ENCODE assay signal across 8 cellular contexts in genomic region chr17:17280613-17281549, GRCh38. TPM values are rescaled to one million over a fixed set of nuclear protein-coding genes. Genes with fewer than 3 reads are reported as not detected.
DNase-seq lines count a peak whose midpoint lies in the region; ATAC-seq, FAIRE-seq and TF ChIP-seq lines count a peak whose summit lies in the region.

Gene COPS3, minus strand, starts transcription at chr17:17281246. Its CDS starts 60 bp downstream, at chr17:17281186.

- peaks cover 17% of the 10 kb centered on the region for H3K4me1 ChIP-seq in keratinocyte (ENCODE audit: control insufficient read depth, extremely low read depth, insufficient read depth, low read length)

- H3K27ac ChIP-seq in keratinocyte (ENCODE audit: control insufficient read depth, insufficient read depth, low read length): peak within 1 kb of the TSS; percentile 92

- H4K20me1 ChIP-seq in keratinocyte (ENCODE audit: control insufficient read depth, extremely low read depth, insufficient read depth, low read length): peaks cover 6% of the 10 kb centered on the region

- peaks cover 44% of the 10 kb centered on the region for H3K79me2 ChIP-seq in keratinocyte (ENCODE audit: control insufficient read depth, insufficient read depth, low read length)

- H3K9me1 ChIP-seq in keratinocyte (ENCODE audit: control insufficient read depth, extremely low read depth, insufficient read depth, low read length): peaks cover 3% of the 10 kb centered on the region

- no peaks in the 10 kb centered on the region for H3K9me3 ChIP-seq in keratinocyte (ENCODE audit: control insufficient read depth, low read depth, low read length)

- ATAC-seq in GM19043 (IDR thresholded peaks at IDR 0.05; ENCODE audit: low read depth, unreplicated experiment) (peak; percentile 80), HG03378 (IDR thresholded peaks at IDR 0.05; ENCODE audit: unreplicated experiment) (peak; percentile 77)

- H3K9ac ChIP-seq in keratinocyte (ENCODE audit: control insufficient read depth, extremely low read depth, insufficient read depth, low read length): peak within 1 kb of the TSS; percentile 97

- H3K4me3 ChIP-seq in AG10803 (ENCODE audit: low read length): peak within 1 kb of the TSS; percentile 92
- peak within 1 kb of the TSS; percentile 86 to 98 (median 98) for H3K4me3 ChIP-seq in keratinocyte (ENCODE audit: control insufficient read depth in 2 of 3, extremely low read depth in 1 of 3, insufficient read depth in 2 of 3, low read depth in 1 of 3, low read length in 3 of 3)

- peak within 1 kb of the TSS; percentile 90 for H3K4me2 ChIP-seq in keratinocyte (ENCODE audit: control insufficient read depth, extremely low read depth, insufficient read depth, low read depth, low read length)

- peaks cover 0 to 2% of the 10 kb centered on the region in 2 experiments for H3K36me3 ChIP-seq in keratinocyte (ENCODE audit: control insufficient read depth in 2 of 2, extremely low read depth in 1 of 2, insufficient read depth in 2 of 2, low read length in 2 of 2)

- peak within 1 kb of the TSS; percentile 94 for H2AFZ ChIP-seq in keratinocyte (ENCODE audit: control insufficient read depth, low read length)

- TF ChIP-seq CTCF in AG10803 (conservative IDR thresholded peaks at IDR 0.05; ENCODE audit: low read length) (no peak), keratinocyte (optimal IDR thresholded peaks at IDR 0.05 in 1 of 3, IDR thresholded peaks at IDR 0.05 in 1 of 3, conservative IDR thresholded peaks at IDR 0.05 in 1 of 3; ENCODE audit: extremely low read depth in 1 of 3, insufficient read depth in 2 of 3, low read length in 3 of 3) (no peak)

- FAIRE-seq in keratinocyte (lab: Jason Lieb, UNC): peak; percentile 80

- no peaks in the 10 kb centered on the region for H3K27me3 ChIP-seq in keratinocyte (ENCODE audit: control insufficient read depth, extremely low read depth, insufficient read depth, low read length)

- DNase-seq in AG10803 (ENCODE audit: low read depth): peak; percentile 97
- DNase-seq in NCI-H460 (ENCODE audit: extremely low read depth, low read depth): peak; percentile 96
- DNase-seq in activated CD4-positive, CD25-positive, alpha-beta regulatory T cell treated with anti-CD3 and anti-CD28 coated beads, Interleukin-2, amount 50 U/mL, for 72 hours: peak; percentile 95
- peak; percentile 83 to 88 for DNase-seq in cerebellar nuclear complex (lab: John Stamatoyannopoulos, UW)
- peak; percentile 71 for DNase-seq in keratinocyte (ENCODE audit: low read depth, low spot score)
- DNase-seq in stimulated activated CD4-positive, alpha-beta T cell treated with anti-CD3 and anti-CD28 coated beads, Interleukin-15, amount 100 ng/mL, for 1 hour (ENCODE audit: low read depth in 1 of 2, low spot score in 1 of 2): peak; percentile 89 to 90

- dilution Hi-C loops in keratinocyte (cut with MboI; ENCODE audit: extremely low pct_ligation_motif_present, low sequenced_read_pairs): no loop called here

RNA-seq across cellular contexts. Expression of gene COPS3, which starts in this region (rescaled TPM):
- total RNA-seq in NCI-H460 (2014; rRNA removed; shearing (Covaris generic)): 88.0 and 89.3 TPM in 2 replicates
- polyA plus RNA-seq in NCI-H460 (2014; cell fraction: nucleus; rRNA removed): 89.9 and 124 TPM in 2 replicates
- 52.4 to 89.7 TPM (median 71.3 TPM) in 3 replicates for polyA plus RNA-seq in keratinocyte
- 75.7 TPM for polyA plus RNA-seq in keratinocyte (2011; ENCODE audit: low read depth)
- 49.5 and 92.4 TPM in 2 replicates for polyA plus RNA-seq in keratinocyte (2011; cell fraction: cytosol; rRNA removed)
- 45.0 and 50.4 TPM in 2 replicates for polyA plus RNA-seq in keratinocyte (2011; cell fraction: nucleus; rRNA removed)
- polyA plus RNA-seq in keratinocyte (2012; ENCODE audit: low replicate concordance): 44.6 and 58.6 TPM in 2 replicates
- polyA minus RNA-seq in keratinocyte: 28.2 to 66.4 TPM (median 47.5 TPM) in 3 replicates
- polyA minus RNA-seq in keratinocyte (2011; cell fraction: cytosol; rRNA and poly(A)+ RNA removed): 52.4 TPM
- polyA minus RNA-seq in keratinocyte (2011; cell fraction: nucleus; rRNA and poly(A)+ RNA removed): 14.0 and 24.0 TPM in 2 replicates

Comparison
In these comparisons a context has a peak if more than half of its experiments do, and no peak if none do; other contexts are left out.
1. Peak in every context shown above with its lines: DNase-seq, ATAC-seq, H3K4me3 ChIP-seq and H3K27ac ChIP-seq.